ENCODE assay signal across 8 cellular contexts in the genomic region with DNA sequence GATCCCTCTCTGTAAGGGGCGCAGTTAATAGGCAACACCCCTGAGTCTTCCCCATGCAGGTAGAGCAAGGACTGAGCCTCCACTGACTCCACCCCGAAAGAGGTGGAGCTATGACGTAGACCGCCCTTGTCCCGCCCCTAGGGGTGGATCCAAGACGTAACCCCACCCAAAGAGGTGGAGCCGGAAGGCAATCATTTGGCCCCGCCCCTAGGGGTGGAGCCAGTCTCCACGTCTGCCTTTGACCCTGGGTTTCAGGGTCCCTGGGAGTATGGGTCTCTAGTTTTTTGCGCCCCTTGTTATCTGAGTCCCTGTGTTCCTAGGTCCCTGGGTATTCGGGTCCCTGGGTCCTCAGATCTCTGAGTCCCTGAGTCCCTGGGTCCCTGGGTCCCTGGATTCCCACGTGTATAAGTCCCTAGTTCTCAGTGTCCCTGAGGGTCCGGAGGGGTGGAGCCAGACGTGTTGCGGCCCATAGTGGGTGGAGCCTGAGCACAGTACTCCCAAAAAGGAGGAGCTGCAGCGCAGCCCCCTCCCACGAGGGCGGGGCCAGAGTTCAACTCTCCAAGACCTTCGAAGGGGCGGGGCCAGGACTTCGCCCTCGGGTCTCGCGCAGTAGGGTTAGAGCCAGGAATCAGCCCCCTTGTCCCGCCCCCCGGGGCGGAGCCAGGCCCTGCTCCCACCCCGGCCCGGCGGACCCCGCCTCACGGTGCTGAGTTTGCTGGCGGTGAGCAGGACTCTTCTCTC. TPM values are rescaled to one million over a fixed set of nuclear protein-coding genes. Genes with fewer than 3 reads are reported as not detected.
DNase-seq lines count a peak whose midpoint lies in the region; ATAC-seq and TF ChIP-seq lines count a peak whose summit lies in the region.

No MANE protein-coding gene starts in this region.

- intact Hi-C loops in upper lobe of right lung (cut with DNase I), result no loop called here

- TF ChIP-seq CTCF in GM10266 (IDR thresholded peaks at IDR 0.05; ENCODE audit: control insufficient read depth, insufficient read depth, low read depth, missing control alignments) (no peak), upper lobe of right lung (IDR thresholded peaks at IDR 0.05) (no peak)

- H3K4me3 ChIP-seq in neuron (ENCODE audit: low read length) (no peak overlapping the region), upper lobe of right lung (peak overlapping the region; percentile 21)

- peaks cover 4% of the 10 kb centered on the region for H3K9me3 ChIP-seq in neuron (ENCODE audit: low read length)
- no peaks in the 10 kb centered on the region for H3K9me3 ChIP-seq in upper lobe of right lung

- peaks cover 26% of the 10 kb centered on the region for H3K27me3 ChIP-seq in neuron (ENCODE audit: insufficient read depth, low read length)
- H3K27me3 ChIP-seq in upper lobe of right lung, result peaks cover 12% of the 10 kb centered on the region

- DNase-seq in GM10266 (ENCODE audit: extremely low spot score), result peak; percentile 83
- peak; percentile 40 for DNase-seq in OCI-M1 (lab: John Stamatoyannopoulos, UW)
- peak; percentile 30 for DNase-seq in activated T-helper 9 cell treated with anti-CD3 and anti-CD28 coated beads, Interleukin-2, amount 50 U/mL, for 16 hours (ENCODE audit: low read depth)
- DNase-seq in foreskin melanocyte, result peak; percentile 70
- DNase-seq in upper lobe of right lung, result peak; percentile 93

- H3K27ac ChIP-seq in upper lobe of right lung, result no peak overlapping the region

- ATAC-seq in upper lobe of right lung, result peak; percentile 92
- ATAC-seq in GM18519 (IDR thresholded peaks at IDR 0.05; ENCODE audit: low FRiP score, unreplicated experiment), result no peak
- ATAC-seq in HG02970 (IDR thresholded peaks at IDR 0.05; ENCODE audit: low FRiP score, unreplicated experiment), result no peak

- H2AFZ ChIP-seq in neuron (ENCODE audit: low read depth, low read length), result peak overlapping the region; percentile 78

- H3K4me1 ChIP-seq in neuron (ENCODE audit: insufficient read depth, low read length) (no peaks in the 10 kb centered on the region), upper lobe of right lung (peaks cover 5% of the 10 kb centered on the region)

- no peaks in the 10 kb centered on the region for H3K36me3 ChIP-seq in neuron (ENCODE audit: insufficient read depth, low read length)
- no peaks in the 10 kb centered on the region for H3K36me3 ChIP-seq in upper lobe of right lung

RNA-seq across cellular contexts. Expression of a gene that starts 5.3 kb away (rescaled TPM):
- total RNA-seq in upper lobe of right lung, result 8.7 TPM

RNA-seq across cellular contexts. Expression of a gene that starts 12.3 kb away (rescaled TPM):
- 48.4 TPM for total RNA-seq in upper lobe of right lung

RNA-seq across cellular contexts. Expression of a gene that starts 16.7 kb away (rescaled TPM):
- 51.4 TPM for total RNA-seq in upper lobe of right lung

RNA-seq across cellular contexts. Expression of a gene that starts 25.8 kb away (rescaled TPM):
- 0.58 TPM for total RNA-seq in upper lobe of right lung

RNA-seq across cellular contexts. Expression of a gene that starts 42.8 kb away (rescaled TPM):
- not detected for total RNA-seq in upper lobe of right lung

Comparison
In these comparisons a context has a peak if more than half of its experiments do, and no peak if none do; other contexts are left out.
1. DNase-seq: peak in every context shown above with its lines; median percentile 93 in upper lobe of right lung; 83 in GM10266; 70 in foreskin melanocyte; 40 in OCI-M1; 30 in activated T-helper 9 cell treated with anti-CD3 and anti-CD28 coated beads, Interleukin-2, amount 50 U/mL, for 16 hours.